1 cellular context compared by ENCODE assay signal in genomic region chr9:127388037-127388855, GRCh38.
TF ChIP-seq lines count a peak whose summit lies in the region.

No MANE protein-coding gene starts in this region.

TF ChIP-seq in HCT116, 20 proteins besides CTCF, POLR2A, EP300 and RAD21 (continued from another document):
- no peak for TF ChIP-seq YY1 (IDR thresholded peaks at IDR 0.05; ENCODE audit: extremely low read depth, insufficient replicate concordance, low read depth, low read length)
- 0 out of 2 replicates have a peak, but pooled peaks have one; percentile 52 for TF ChIP-seq SRF (IDR thresholded peaks at IDR 0.05; ENCODE audit: low read depth)
